ENCODE assay signal across 23 cellular contexts in the genomic region with DNA sequence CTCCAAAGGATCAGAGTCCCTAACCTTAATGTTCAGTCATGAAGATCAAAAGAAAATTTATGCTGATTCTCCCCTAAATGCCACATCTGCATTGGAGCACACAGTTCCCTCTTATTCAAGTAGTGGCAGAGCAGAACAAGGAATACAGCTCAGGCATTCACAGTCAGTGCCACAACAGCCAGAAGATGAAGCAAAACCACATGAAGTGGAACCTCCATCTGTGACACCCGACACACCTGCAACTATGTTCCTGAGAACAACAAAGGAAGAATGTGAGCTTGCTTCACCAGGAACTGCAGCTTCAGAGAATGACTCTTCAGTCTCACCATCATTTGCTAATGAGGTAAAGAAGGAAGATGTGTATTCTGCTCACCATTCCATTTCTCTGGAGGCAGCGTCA.
"Had no signal": no experiment of that assay in that cellular context is flagged by ENCODE, and none has a peak within 500 bp of the region (broad histone marks: within the 10 kb centered on the region; RNA-seq: fewer than 3 reads in every experiment).

No MANE protein-coding gene starts in this region.

- H3K4me1 Mint-ChIP-seq: activated B cell treated with CpG ODN at 0.5 μM for 24 hours, neural progenitor cell had no signal

- H3K36me3 Mint-ChIP-seq: activated naive CD4-positive, alpha-beta T cell treated with anti-CD3 and anti-CD28 coated beads, Interleukin-2, amount 50 U/mL, for 24 hours; natural killer cell; neural progenitor cell had no signal

- H3K36me3 ChIP-seq: lower lobe of right lung, neural progenitor cell, right lobe of liver, thoracic aorta had no signal

- H3K27me3 ChIP-seq: cardiac muscle cell, dorsolateral prefrontal cortex, neural progenitor cell, right lobe of liver had no signal

- DNase-seq: activated B cell treated with CpG ODN at 0.5 μM for 24 hours; activated CD8-positive, alpha-beta memory T cell treated with anti-CD3 and anti-CD28 coated beads for 24 hours; activated effector memory CD4-positive, alpha-beta T cell treated with Interleukin-2 at 50 U/mL for 16 hours; anterior cingulate cortex; dorsolateral prefrontal cortex; effector memory CD4-positive, alpha-beta T cell; glutamatergic neuron; hippocampal formation; kidney; lower lobe of right lung; mesenchymal stem cell; natural killer cell; occipital lobe; right lobe of liver; stimulated activated CD4-positive, alpha-beta T cell treated with anti-CD3 and anti-CD28 coated beads, Interleukin-2, amount 100 ng/mL, for 48 hours; stimulated activated naive CD8-positive, alpha-beta T cell treated with anti-CD3 and anti-CD28 coated beads, Interleukin-15, Interleukin-2, amounts not matched to agents 100 U/mL and 50 U/mL, for 24 hours had no signal

- H3K27ac ChIP-seq: cardiac muscle cell, coronary artery, dorsolateral prefrontal cortex, lower lobe of right lung, neural progenitor cell, right lobe of liver, thoracic aorta had no signal

- FAIRE-seq: frontal cortex, kidney, urothelium cell line had no signal

- H3K4me3 Mint-ChIP-seq: activated B cell treated with CpG ODN at 0.5 μM for 24 hours; activated naive CD4-positive, alpha-beta T cell treated with anti-CD3 and anti-CD28 coated beads, Interleukin-2, amount 50 U/mL, for 24 hours; natural killer cell; neural progenitor cell had no signal

- H3K27ac Mint-ChIP-seq: activated B cell treated with CpG ODN at 0.5 μM for 24 hours; activated naive CD4-positive, alpha-beta T cell treated with anti-CD3 and anti-CD28 coated beads, Interleukin-2, amount 50 U/mL, for 24 hours; natural killer cell; neural progenitor cell had no signal

- H3K9me3 ChIP-seq: lower lobe of right lung, right lobe of liver had no signal

- H3K4me3 ChIP-seq: cardiac muscle cell, coronary artery, dorsolateral prefrontal cortex, lower lobe of right lung, neural progenitor cell, right lobe of liver, thoracic aorta had no signal

- H3K9me3 Mint-ChIP-seq: activated B cell treated with CpG ODN at 0.5 μM for 24 hours; activated naive CD4-positive, alpha-beta T cell treated with anti-CD3 and anti-CD28 coated beads, Interleukin-2, amount 50 U/mL, for 24 hours; natural killer cell; neural progenitor cell had no signal

- ATAC-seq: lower lobe of right lung; natural killer cell; right lobe of liver; stimulated activated naive CD8-positive, alpha-beta T cell treated with anti-CD3 and anti-CD28 coated beads, Interleukin-15, Interleukin-2, amounts not matched to agents 100 U/mL and 50 U/mL, for 24 hours had no signal

- H3K4me1 ChIP-seq: lower lobe of right lung, neural progenitor cell, right lobe of liver had no signal
